Comparison of ENCODE assay signal across 9 cellular contexts in genomic region chr11:111539426-111540113, GRCh38. TPM values are rescaled to one million over a fixed set of nuclear protein-coding genes. Genes with fewer than 3 reads are reported as not detected.
DNase-seq lines count a peak whose midpoint lies in the region; ATAC-seq and TF ChIP-seq lines count a peak whose summit lies in the region.
"Had no signal": no experiment of that assay in that cellular context is flagged by ENCODE, and none has a peak within 500 bp of the region (broad histone marks: within the 10 kb centered on the region; RNA-seq: fewer than 3 reads in every experiment).

No MANE protein-coding gene starts in this region.

- peaks cover 14% of the 10 kb centered on the region; the same call in 1 of the 2 replicates for H3K4me1 ChIP-seq in HUES64 (ENCODE audit: insufficient read depth, low read length)

- H3K36me3 ChIP-seq in HUES64 (ENCODE audit: insufficient read depth, low read length) = no peaks in the 10 kb centered on the region

- peaks cover 65% of the 10 kb centered on the region for H3K27me3 ChIP-seq in HUES64 (ENCODE audit: insufficient read depth, low read length)

- no peak overlapping the region for H3K9ac ChIP-seq in HUES64 (ENCODE audit: low read depth, low read length)

- no peaks in the 10 kb centered on the region; the same call in 1 of the 2 replicates for H3K9me3 ChIP-seq in HUES64 (ENCODE audit: insufficient read depth, low read depth, low read length)

- H3K4me3 ChIP-seq in HUES64 (ENCODE audit: low read length) = peak overlapping the region; percentile 67

- H3K36me3 Mint-ChIP-seq in nephron (ENCODE audit: low read depth) = no peaks in the 10 kb centered on the region

- DNase-seq in ACHN = peak; percentile 16
- no peak for DNase-seq in caudate nucleus (lab: John Stamatoyannopoulos, UW)
- DNase-seq: activated CD4-positive, alpha-beta memory T cell treated with anti-CD3 and anti-CD28 coated beads, Interleukin-2, amount 10 ng/mL, durations not matched to agents 7 days and 5 days had no signal

- H3K4me1 Mint-ChIP-seq in nephron = peaks cover 15% of the 10 kb centered on the region

- H3K27ac ChIP-seq in HUES64 (ENCODE audit: low read depth, low read length) = no peak overlapping the region
- peak overlapping the region; percentile 67 for H3K27ac ChIP-seq in caudate nucleus (ENCODE audit: low read depth, low read length)

- WGBS in HUES64 = 72% methylated on average over 9 of the region's 9 CpGs

- ATAC-seq in HG03342 (IDR thresholded peaks at IDR 0.05; ENCODE audit: unreplicated experiment) = no peak
- no peak for ATAC-seq in HG03139 (IDR thresholded peaks at IDR 0.05; ENCODE audit: unreplicated experiment)
- no peak for ATAC-seq in GM18907 (IDR thresholded peaks at IDR 0.05; ENCODE audit: unreplicated experiment)
- no peak for ATAC-seq in HG02973 (IDR thresholded peaks at IDR 0.05; ENCODE audit: unreplicated experiment)

- peaks cover 78% of the 10 kb centered on the region for H3K27me3 Mint-ChIP-seq in nephron (ENCODE audit: low read depth)

- in situ Hi-C loops in ACHN (cut with HindIII; ENCODE audit: low pct_ligation_motif_present, low pct_unique_long_range_greater_than_20kb, low sequenced_read_pairs) = no loop called here

- no peak for TF ChIP-seq CTCF in nephron (IDR thresholded peaks at IDR 0.05; ENCODE audit: unreplicated experiment in 3 of 3)

- H3K4me3 Mint-ChIP-seq in nephron = peak overlapping the region; percentile 63 to 77 (median 74)
- H3K4me3 Mint-ChIP-seq: activated CD4-positive, alpha-beta memory T cell treated with anti-CD3 and anti-CD28 coated beads, Interleukin-2, amount 10 ng/mL, durations not matched to agents 7 days and 5 days had no signal

- no peaks in the 10 kb centered on the region for H3K9me3 Mint-ChIP-seq in nephron
- H3K9me3 Mint-ChIP-seq: activated CD4-positive, alpha-beta memory T cell treated with anti-CD3 and anti-CD28 coated beads, Interleukin-2, amount 10 ng/mL, durations not matched to agents 7 days and 5 days had no signal

- no peak overlapping the region for H3K27ac Mint-ChIP-seq in nephron
- H3K27ac Mint-ChIP-seq: activated CD4-positive, alpha-beta memory T cell treated with anti-CD3 and anti-CD28 coated beads, Interleukin-2, amount 10 ng/mL, durations not matched to agents 7 days and 5 days had no signal

RNA-seq across cellular contexts. Expression of gene LAYN, which starts 0.9 kb away (rescaled TPM):
- 2.0 TPM for polyA plus RNA-seq in HUES64 (2013, experiment 1 of 2)
- polyA plus RNA-seq in HUES64 (2013, experiment 2 of 2) = 2.0 TPM

RNA-seq across cellular contexts. Expression of gene HOATZ, which starts 25.0 kb away (rescaled TPM):
- polyA plus RNA-seq in HUES64 (2013, experiment 1 of 2) = not detected
- polyA plus RNA-seq in HUES64 (2013, experiment 2 of 2) = not detected

RNA-seq across cellular contexts. Expression of gene BTG4, which starts 27.4 kb away (rescaled TPM):
- not detected for polyA plus RNA-seq in HUES64 (2013, experiment 1 of 2)
- polyA plus RNA-seq in HUES64 (2013, experiment 2 of 2) = not detected
